Comparison of ENCODE assay signal across 18 cellular contexts in the genomic region with DNA sequence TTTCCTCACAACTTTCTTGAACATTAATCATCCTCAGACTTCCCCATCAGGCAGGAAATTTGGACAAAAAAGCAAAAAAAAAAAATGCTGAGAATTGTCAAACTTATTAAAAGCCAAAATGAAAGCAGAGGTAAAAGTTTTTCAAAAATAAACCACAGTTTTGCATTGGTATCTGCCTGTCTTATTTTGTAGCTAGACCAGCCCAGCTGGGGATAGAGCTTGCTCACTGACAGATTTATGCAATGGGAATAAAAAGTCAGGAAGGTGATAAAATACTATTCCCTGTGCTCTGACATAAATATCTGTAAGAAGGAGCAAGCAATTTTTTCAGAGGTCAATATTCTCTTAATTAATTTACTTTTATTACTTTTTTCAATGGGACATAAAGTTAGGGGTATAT.
DNase-seq lines count a peak whose midpoint lies in the region; ATAC-seq, FAIRE-seq and TF ChIP-seq lines count a peak whose summit lies in the region.
"Had no signal": no experiment of that assay in that cellular context is flagged by ENCODE, and none has a peak within 500 bp of the region (broad histone marks: within the 10 kb centered on the region; RNA-seq: fewer than 3 reads in every experiment).

No MANE protein-coding gene starts in this region.

- ATAC-seq in A549 (peak; percentile 30 to 48; a peak in 4 of 6 replicates), GM19463 (IDR thresholded peaks at IDR 0.05; ENCODE audit: unreplicated experiment) (no peak), GM21737 (IDR thresholded peaks at IDR 0.05; ENCODE audit: unreplicated experiment) (no peak)
- no peak for ATAC-seq in stimulated activated naive B cell treated with anti-CD40 and anti-IgM and Interleukin-4, amounts not matched to agents 10 μg/mL and 1 μg/mL and 100 μg/mL, for 72 hours (replicated peaks)
- ATAC-seq: T-helper 17 cell had no signal

- FAIRE-seq in A549 (lab: Jason Lieb, UNC): no peak

- TF ChIP-seq EP300 in A549 (IDR thresholded peaks at IDR 0.05): no peak

- H3K9me3 ChIP-seq in A549: no peaks in the 10 kb centered on the region

- no peak overlapping the region for H3K27ac Mint-ChIP-seq in stimulated activated naive B cell treated with anti-CD40 and anti-IgM and Interleukin-4, amounts not matched to agents 10 μg/mL and 1 μg/mL and 100 μg/mL, for 72 hours
- H3K27ac Mint-ChIP-seq in immature natural killer cell: no peak overlapping the region
- H3K27ac Mint-ChIP-seq: T-helper 17 cell had no signal

- TF ChIP-seq RAD21 in A549 (conservative IDR thresholded peaks at IDR 0.05 in 1 of 2, IDR thresholded peaks at IDR 0.05 in 1 of 2): no peak

- H3K4me3 Mint-ChIP-seq in stimulated activated naive B cell treated with anti-CD40 and anti-IgM and Interleukin-4, amounts not matched to agents 10 μg/mL and 1 μg/mL and 100 μg/mL, for 72 hours: no peak overlapping the region
- H3K4me3 Mint-ChIP-seq in immature natural killer cell: no peak overlapping the region
- H3K4me3 Mint-ChIP-seq: central memory CD8-positive, alpha-beta T cell; T-helper 17 cell had no signal

- no peaks in the 10 kb centered on the region for H3K36me3 Mint-ChIP-seq in stimulated activated naive B cell treated with anti-CD40 and anti-IgM and Interleukin-4, amounts not matched to agents 10 μg/mL and 1 μg/mL and 100 μg/mL, for 72 hours
- H3K36me3 Mint-ChIP-seq in immature natural killer cell: no peaks in the 10 kb centered on the region

- in situ Hi-C loops in brain microvascular endothelial cell (cut with HindIII; ENCODE audit: low pct_ligation_motif_present, low sequenced_read_pairs): no loop called here

- CTCF ChIA-PET in A549 (lab: Yijun Ruan, JAX): no interaction called here

- no peaks in the 10 kb centered on the region for H3K9me3 Mint-ChIP-seq in stimulated activated naive B cell treated with anti-CD40 and anti-IgM and Interleukin-4, amounts not matched to agents 10 μg/mL and 1 μg/mL and 100 μg/mL, for 72 hours
- H3K9me3 Mint-ChIP-seq in immature natural killer cell: peaks cover 6 to 25% (median 12%) of the 10 kb centered on the region in 6 donors

- H3K27ac ChIP-seq in A549 (peak overlapping the region; percentile 55 to 68), brain microvascular endothelial cell (peak overlapping the region; percentile 45)
- H3K27ac ChIP-seq: C4-2B had no signal

- no peaks in the 10 kb centered on the region for H3K36me3 ChIP-seq in brain microvascular endothelial cell (replicated peaks)

- H3K4me1 ChIP-seq in A549: peaks cover 18% of the 10 kb centered on the region; the same call in 2 of the 3 replicates

- no peak overlapping the region for H3K4me3 ChIP-seq in A549
- H3K4me3 ChIP-seq in brain microvascular endothelial cell (ENCODE audit: low read depth, low read length): no peak overlapping the region

- no peaks in the 10 kb centered on the region for H3K4me1 Mint-ChIP-seq in stimulated activated naive B cell treated with anti-CD40 and anti-IgM and Interleukin-4, amounts not matched to agents 10 μg/mL and 1 μg/mL and 100 μg/mL, for 72 hours
- no peaks in the 10 kb centered on the region for H3K4me1 Mint-ChIP-seq in immature natural killer cell
- H3K4me1 Mint-ChIP-seq: central memory CD8-positive, alpha-beta T cell; T-helper 17 cell had no signal

- H3K27me3 ChIP-seq in brain microvascular endothelial cell (replicated peaks): no peaks in the 10 kb centered on the region

- TF ChIP-seq POLR2A in A549 (IDR thresholded peaks at IDR 0.05; ENCODE audit: low read length): no peak

- H3K27me3 Mint-ChIP-seq in stimulated activated naive B cell treated with anti-CD40 and anti-IgM and Interleukin-4, amounts not matched to agents 10 μg/mL and 1 μg/mL and 100 μg/mL, for 72 hours: no peaks in the 10 kb centered on the region
- peaks cover 0 to 2% (median 0%) of the 10 kb centered on the region in 3 donors for H3K27me3 Mint-ChIP-seq in immature natural killer cell (ENCODE audit: low read depth in 3 of 3)
- H3K27me3 Mint-ChIP-seq: central memory CD8-positive, alpha-beta T cell; T-helper 17 cell had no signal

- peak overlapping the region; percentile 48 for H3K4me2 ChIP-seq in A549

- DNase-seq in A549 (ENCODE audit: low read depth in 1 of 2, low spot score in 1 of 2) (no peak), LHCN-M2 (ENCODE audit: low read depth) (peak; percentile 31), brain microvascular endothelial cell (no peak), myocyte (ENCODE audit: low read depth) (peak; percentile 35), immature natural killer cell (no peak)
- DNase-seq in stimulated activated naive B cell treated with anti-CD40 and anti-IgM and Interleukin-4, amounts not matched to agents 10 μg/mL and 1 μg/mL and 100 μg/mL, for 72 hours: no peak
- DNase-seq: 8988T, activated gamma-delta T cell treated with Interleukin-2 at 50 U/mL for 16 hours, erythroblast, NCI-H1436 treated with DMSO at 0.1 percent for 48 hours, NCI-H2171, NCI-H526, SHP77 treated with DMSO at 0.1 percent for 48 hours, T-helper 17 cell had no signal

- TF ChIP-seq CTCF in A549 (IDR thresholded peaks at IDR 0.05) (no peak), brain microvascular endothelial cell (IDR thresholded peaks at IDR 0.05; ENCODE audit: low read depth, low read length, missing control alignments) (no peak)

- POLR2A ChIA-PET in A549 (lab: Yijun Ruan, JAX): no interaction called here

TF ChIP-seq in A549, 52 proteins besides CTCF, POLR2A, EP300 and RAD21:
- TF ChIP-seq, protein P1, sequence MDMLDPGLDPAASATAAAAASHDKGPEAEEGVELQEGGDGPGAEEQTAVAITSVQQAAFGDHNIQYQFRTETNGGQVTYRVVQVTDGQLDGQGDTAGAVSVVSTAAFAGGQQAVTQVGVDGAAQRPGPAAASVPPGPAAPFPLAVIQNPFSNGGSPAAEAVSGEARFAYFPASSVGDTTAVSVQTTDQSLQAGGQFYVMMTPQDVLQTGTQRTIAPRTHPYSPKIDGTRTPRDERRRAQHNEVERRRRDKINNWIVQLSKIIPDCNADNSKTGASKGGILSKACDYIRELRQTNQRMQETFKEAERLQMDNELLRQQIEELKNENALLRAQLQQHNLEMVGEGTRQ (IDR thresholded peaks at IDR 0.05): no peak
- no peak for TF ChIP-seq ZFP36 (IDR thresholded peaks at IDR 0.05; ENCODE audit: borderline replicate concordance, partially characterized antibody)
- TF ChIP-seq, protein P2, sequence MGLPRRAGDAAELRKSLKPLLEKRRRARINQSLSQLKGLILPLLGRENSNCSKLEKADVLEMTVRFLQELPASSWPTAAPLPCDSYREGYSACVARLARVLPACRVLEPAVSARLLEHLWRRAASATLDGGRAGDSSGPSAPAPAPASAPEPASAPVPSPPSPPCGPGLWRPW (IDR thresholded peaks at IDR 0.05): no peak

Comparison
In these comparisons a context has a peak if more than half of its experiments do, and no peak if none do; other contexts are left out.
1. ATAC-seq: peak in A549 (2 of 2); none in stimulated activated naive B cell treated with anti-CD40 and anti-IgM and Interleukin-4, amounts not matched to agents 10 μg/mL and 1 μg/mL and 100 μg/mL, for 72 hours (0 of 2), GM19463 (single experiment) and GM21737 (single experiment).
2. DNase-seq: peak in LHCN-M2 (single experiment) and myocyte (single experiment); none in A549 (0 of 2), brain microvascular endothelial cell (single experiment), stimulated activated naive B cell treated with anti-CD40 and anti-IgM and Interleukin-4, amounts not matched to agents 10 μg/mL and 1 μg/mL and 100 μg/mL, for 72 hours (single experiment) and immature natural killer cell (0 of 3).